ENCODE assay signal across 8 cellular contexts in genomic region chr1:32400876-32401631, GRCh38. TPM values are rescaled to one million over a fixed set of nuclear protein-coding genes. Genes with fewer than 3 reads are reported as not detected.
DNase-seq lines count a peak whose midpoint lies in the region; ATAC-seq, FAIRE-seq and TF ChIP-seq lines count a peak whose summit lies in the region.

No MANE protein-coding gene starts in this region.

- TF ChIP-seq EP300 in HepG2 (IDR thresholded peaks at IDR 0.05; ENCODE audit: low read depth in 2 of 2, low read length in 2 of 2) (no peak), HepG2 (CRISPR knock-in tag; IDR thresholded peaks at IDR 0.05; ENCODE audit: borderline replicate concordance) (no peak)

- CTCF ChIA-PET in HepG2 (lab: Yijun Ruan, JAX; ENCODE audit: low intra/inter-chr PET ratio, low total read pairs) = interaction anchor here (0.9 to 3.0 kb wide), 4 partner anchors 11 to 185 kb away, joined by 3 to 39 read pairs (median 5); no protein-coding TSS in a partner anchor

- WGBS in HepG2 (ENCODE audit: low lambda C conversion rate) = 19% methylated on average over 9 of the region's 13 CpGs

- no TSS peak for BruUV-seq in HepG2 (replicated peaks; lab: Mats Ljungman, UMichigan)

- peaks cover 2% of the 10 kb centered on the region for H3K4me1 Mint-ChIP-seq in activated CD4-positive, alpha-beta T cell treated with anti-CD3 and anti-CD28 coated beads, Interleukin-2, amount 10 ng/mL, durations not matched to agents 24 days and 14 days

- H3K4me1 ChIP-seq in ACC112 (ENCODE audit: control insufficient read depth, insufficient read depth, low read length, unreplicated experiment) = no peaks in the 10 kb centered on the region
- H3K4me1 ChIP-seq in HepG2 (ENCODE audit: insufficient read depth, low read length) = peaks cover 13% of the 10 kb centered on the region

- H3K27me3 Mint-ChIP-seq in activated CD4-positive, alpha-beta T cell treated with anti-CD3 and anti-CD28 coated beads, Interleukin-2, amount 10 ng/mL, durations not matched to agents 24 days and 14 days = peaks cover 6% of the 10 kb centered on the region

- no peaks in the 10 kb centered on the region for H3K36me3 Mint-ChIP-seq in activated CD4-positive, alpha-beta T cell treated with anti-CD3 and anti-CD28 coated beads, Interleukin-2, amount 10 ng/mL, durations not matched to agents 24 days and 14 days (ENCODE audit: low read depth)

- TF ChIP-seq POLR2A in HepG2 (IDR thresholded peaks at IDR 0.05; ENCODE audit: insufficient read depth in 1 of 2, low read depth in 2 of 2, low read length in 2 of 2) = no peak

- H4K20me1 ChIP-seq in HepG2 (ENCODE audit: insufficient read depth, low read length) = no peaks in the 10 kb centered on the region

- peak; percentile 89 for TF ChIP-seq CTCF in HepG2 (CRISPR knock-in tag; IDR thresholded peaks at IDR 0.05)

- no peak overlapping the region for H3K4me3 Mint-ChIP-seq in activated CD4-positive, alpha-beta T cell treated with anti-CD3 and anti-CD28 coated beads, Interleukin-2, amount 10 ng/mL, durations not matched to agents 24 days and 14 days

- H3K36me3 ChIP-seq in ACC112 (ENCODE audit: insufficient read depth, low read length) = no peaks in the 10 kb centered on the region
- no peaks in the 10 kb centered on the region for H3K36me3 ChIP-seq in HepG2 (replicated peaks in 1 of 2; ENCODE audit: control insufficient read depth in 1 of 2, insufficient read depth in 2 of 2, low read length in 2 of 2)

- no peak overlapping the region for H3K4me3 ChIP-seq in ACC112 (ENCODE audit: low read depth, low read length)
- H3K4me3 ChIP-seq in HepG2 (replicated peaks in 1 of 3; ENCODE audit: insufficient read depth in 1 of 3, low read depth in 2 of 3, low read length in 3 of 3) = peak overlapping the region; percentile 22 to 62 (median 46); a peak in 4 of 6 replicates

- no peak overlapping the region for H3K27ac Mint-ChIP-seq in activated CD4-positive, alpha-beta T cell treated with anti-CD3 and anti-CD28 coated beads, Interleukin-2, amount 10 ng/mL, durations not matched to agents 24 days and 14 days

- H3K9me3 Mint-ChIP-seq in activated CD4-positive, alpha-beta T cell treated with anti-CD3 and anti-CD28 coated beads, Interleukin-2, amount 10 ng/mL, durations not matched to agents 24 days and 14 days = no peaks in the 10 kb centered on the region

- intact Hi-C loops in activated CD4-positive, alpha-beta T cell treated with anti-CD3 and anti-CD28 coated beads, Interleukin-2, amount 10 ng/mL, durations not matched to agents 24 days and 14 days (cut with micrococcal nuclease) = loop anchor here (1.0 kb wide), 1 partner anchor 13 kb away; no protein-coding TSS in a partner anchor
- intact Hi-C loops in HepG2 (cut with micrococcal nuclease; ENCODE audit: unreplicated experiment) = loop anchor here (1.0 to 5.0 kb wide), 2 partner anchors 13 to 46 kb away; no protein-coding TSS in a partner anchor

- in situ Hi-C loops in HepG2 (cut with HindIII; ENCODE audit: extremely low pct_ligation_motif_present, low pct_unique_long_range_greater_than_20kb) = no loop called here

- FAIRE-seq in GM19239 (lab: Jason Lieb, UNC) (peak; percentile 80), HepG2 (lab: Jason Lieb, UNC) (peak; percentile 76)

- DNase-seq in GM19239 (ENCODE audit: insufficient read length, low spot score) (peak; percentile 50), NCI-H226 (peak; percentile 96), dermis blood vessel endothelial cell (peak; percentile 84), HepG2 (ENCODE audit: low spot score) (peak; percentile 66)
- DNase-seq in activated CD4-positive, alpha-beta T cell treated with anti-CD3 and anti-CD28 coated beads, Interleukin-2, amount 10 ng/mL, durations not matched to agents 24 days and 14 days = peak; percentile 85
- DNase-seq in stimulated activated CD4-positive, alpha-beta T cell treated with anti-CD3 and anti-CD28 coated beads, Interleukin-2, amount 100 ng/mL, for 24 hours = peak; percentile 69 to 72

- H3K4me2 ChIP-seq in HepG2 (ENCODE audit: low read depth, low read length) = peak overlapping the region; percentile 82

- POLR2A ChIA-PET in HepG2 (lab: Yijun Ruan, JAX) = interaction anchor here (0.6 to 2.3 kb wide), 3 partner anchors 26 to 237 kb away, joined by 3 to 8 read pairs (median 4); partner anchors contain the start of gene MARCKSL1

- H3K27ac ChIP-seq in ACC112 (ENCODE audit: low read depth, low read length) (no peak overlapping the region), HepG2 (ENCODE audit: extremely low read length, insufficient read depth, low read length) (no peak overlapping the region)

- peak; percentile 97 for ATAC-seq in HepG2
- no peak for ATAC-seq in GM18907 (IDR thresholded peaks at IDR 0.05; ENCODE audit: unreplicated experiment)

- no peaks in the 10 kb centered on the region for H3K9me3 ChIP-seq in HepG2 (ENCODE audit: low read length)

- peak; percentile 85 for TF ChIP-seq RAD21 in HepG2 (CRISPR knock-in tag; IDR thresholded peaks at IDR 0.05)

- H3K79me2 ChIP-seq in ACC112 (ENCODE audit: control insufficient read depth, insufficient read depth, low read length, unreplicated experiment) = no peaks in the 10 kb centered on the region
- H3K79me2 ChIP-seq in HepG2 (ENCODE audit: insufficient read depth, low read length) = no peaks in the 10 kb centered on the region

- H2AFZ ChIP-seq in ACC112 (ENCODE audit: low read length, unreplicated experiment) (peak overlapping the region; percentile 30), HepG2 (ENCODE audit: low read length) (peak overlapping the region; percentile 79)

- H3K9ac ChIP-seq in HepG2 (ENCODE audit: insufficient read depth, low read depth, low read length) = peak overlapping the region; percentile 35; the same call in 1 of the 2 replicates

- H3K27me3 ChIP-seq in ACC112 (ENCODE audit: insufficient read depth, low read length) (no peaks in the 10 kb centered on the region), HepG2 (ENCODE audit: control insufficient read depth in 1 of 2, insufficient read depth in 2 of 2, low read length in 2 of 2) (0 out of 5 replicates have a peak, but pooled peaks cover 0 to 2% of the 10 kb centered on the region in 2 experiments)

RNA-seq across cellular contexts. Expression of gene BSDC1, which starts 6.8 kb away (rescaled TPM):
- 44.8 and 49.5 TPM in 2 replicates for total RNA-seq in activated CD4-positive, alpha-beta T cell treated with anti-CD3 and anti-CD28 coated beads, Interleukin-2, amount 10 ng/mL, durations not matched to agents 24 days and 14 days
- 61.5 and 75.7 TPM in 2 replicates for total RNA-seq in dermis blood vessel endothelial cell
- 33.2 and 40.3 TPM in 2 replicates for total RNA-seq in HepG2 (2016; rRNA removed; fragmentation: Illumina TruSeq; extraction: Trizol)
- total RNA-seq in HepG2 (2016; cell fraction: cytosol; rRNA removed; fragmentation: Illumina TruSeq; extraction: Trizol; ENCODE audit: low read depth) = 10.7 and 10.9 TPM in 2 replicates
- 35.8 and 41.1 TPM in 2 replicates for total RNA-seq in HepG2 (2016; cell fraction: insoluble cytoplasmic fraction; rRNA removed; fragmentation: Illumina TruSeq; extraction: Trizol)
- 15.7 and 16.3 TPM in 2 replicates for total RNA-seq in HepG2 (2016; cell fraction: membrane; rRNA removed; fragmentation: Illumina TruSeq; extraction: Trizol)
- total RNA-seq in HepG2 (2016; cell fraction: nucleus; rRNA removed; fragmentation: Illumina TruSeq; extraction: Trizol) = 35.4 and 45.5 TPM in 2 replicates
- polyA plus RNA-seq in HepG2 (2011; rRNA removed) = 64.2 and 81.8 TPM in 2 replicates
- 39.7 and 41.1 TPM in 2 replicates for polyA plus RNA-seq in HepG2 (2011; cell fraction: cytosol; rRNA removed)
- 145 and 160 TPM in 2 replicates for polyA plus RNA-seq in HepG2 (2011; cell fraction: nucleus; rRNA removed)
- 41.1 and 50.3 TPM in 2 replicates for polyA plus RNA-seq in HepG2 (2012)
- 2.1 and 2.8 TPM in 2 replicates for polyA plus RNA-seq in HepG2 (2016; cell fraction: cytosol; fragmentation: Illumina TruSeq; extraction: Trizol; ENCODE audit: low read depth)
- 28.1 and 29.2 TPM in 2 replicates for polyA plus RNA-seq in HepG2 (2016; cell fraction: insoluble cytoplasmic fraction; fragmentation: Illumina TruSeq; extraction: Trizol; ENCODE audit: low read depth)
- polyA plus RNA-seq in HepG2 (2016; cell fraction: membrane; fragmentation: Illumina TruSeq; extraction: Trizol; ENCODE audit: low read depth) = 5.8 and 6.2 TPM in 2 replicates
- polyA plus RNA-seq in HepG2 (2016; cell fraction: nucleus; fragmentation: Illumina TruSeq; extraction: Trizol; ENCODE audit: insufficient read depth, low read depth) = 54.5 and 62.2 TPM in 2 replicates
- polyA minus RNA-seq in HepG2 (2011; rRNA and poly(A)+ RNA removed; ENCODE audit: low replicate concordance) = 42.3 and 46.5 TPM in 2 replicates
- 22.8 and 24.4 TPM in 2 replicates for polyA minus RNA-seq in HepG2 (2011; cell fraction: cytosol; rRNA and poly(A)+ RNA removed)
- 68.5 and 83.3 TPM in 2 replicates for polyA minus RNA-seq in HepG2 (2011; cell fraction: nucleus; rRNA and poly(A)+ RNA removed)

RNA-seq across cellular contexts. Expression of gene TSSK3, which starts 38.7 kb away (rescaled TPM):
- total RNA-seq in activated CD4-positive, alpha-beta T cell treated with anti-CD3 and anti-CD28 coated beads, Interleukin-2, amount 10 ng/mL, durations not matched to agents 24 days and 14 days = 1.0 and 2.3 TPM in 2 replicates
- total RNA-seq in dermis blood vessel endothelial cell (0.14 TPM in 1 of 2 replicates, not detected in the other), HepG2 (2016; rRNA removed; fragmentation: Illumina TruSeq; extraction: Trizol) (0.62 and 1.0 TPM in 2 replicates)
- not detected in 2 replicates for total RNA-seq in HepG2 (2016; cell fraction: cytosol; rRNA removed; fragmentation: Illumina TruSeq; extraction: Trizol; ENCODE audit: low read depth)
- 2.0 TPM in 1 of 2 replicates, not detected in the other for total RNA-seq in HepG2 (2016; cell fraction: insoluble cytoplasmic fraction; rRNA removed; fragmentation: Illumina TruSeq; extraction: Trizol)
- 0.53 TPM in 1 of 2 replicates, not detected in the other for total RNA-seq in HepG2 (2016; cell fraction: membrane; rRNA removed; fragmentation: Illumina TruSeq; extraction: Trizol)
- total RNA-seq in HepG2 (2016; cell fraction: nucleus; rRNA removed; fragmentation: Illumina TruSeq; extraction: Trizol) = 0.85 and 3.2 TPM in 2 replicates
- 1.1 and 2.0 TPM in 2 replicates for polyA plus RNA-seq in HepG2 (2011; rRNA removed)
- 0.31 and 0.35 TPM in 2 replicates for polyA plus RNA-seq in HepG2 (2011; cell fraction: cytosol; rRNA removed)
- 5.2 and 6.5 TPM in 2 replicates for polyA plus RNA-seq in HepG2 (2011; cell fraction: nucleus; rRNA removed)
- polyA plus RNA-seq in HepG2 (2012) = 5.4 and 6.5 TPM in 2 replicates
- not detected in 2 replicates for polyA plus RNA-seq in HepG2 (2016; cell fraction: cytosol; fragmentation: Illumina TruSeq; extraction: Trizol; ENCODE audit: low read depth)
- polyA plus RNA-seq in HepG2 (2016; cell fraction: insoluble cytoplasmic fraction; fragmentation: Illumina TruSeq; extraction: Trizol; ENCODE audit: low read depth) = 0.23 TPM in 1 of 2 replicates, not detected in the other
- polyA plus RNA-seq in HepG2 (2016; cell fraction: membrane; fragmentation: Illumina TruSeq; extraction: Trizol; ENCODE audit: low read depth) = 0.43 TPM in 1 of 2 replicates, not detected in the other
- polyA plus RNA-seq in HepG2 (2016; cell fraction: nucleus; fragmentation: Illumina TruSeq; extraction: Trizol; ENCODE audit: insufficient read depth, low read depth) = 3.9 TPM in 2 replicates
- 1.1 and 2.7 TPM in 2 replicates for polyA minus RNA-seq in HepG2 (2011; rRNA and poly(A)+ RNA removed; ENCODE audit: low replicate concordance)
- not detected in 2 replicates for polyA minus RNA-seq in HepG2 (2011; cell fraction: cytosol; rRNA and poly(A)+ RNA removed)
- 2.3 and 3.6 TPM in 2 replicates for polyA minus RNA-seq in HepG2 (2011; cell fraction: nucleus; rRNA and poly(A)+ RNA removed)

RNA-seq across cellular contexts. Expression of gene FAM229A, which starts 38.8 kb away (rescaled TPM):
- total RNA-seq in activated CD4-positive, alpha-beta T cell treated with anti-CD3 and anti-CD28 coated beads, Interleukin-2, amount 10 ng/mL, durations not matched to agents 24 days and 14 days = 4.2 and 4.4 TPM in 2 replicates
- total RNA-seq in dermis blood vessel endothelial cell = 0.88 and 2.0 TPM in 2 replicates
- total RNA-seq in HepG2 (2016; rRNA removed; fragmentation: Illumina TruSeq; extraction: Trizol) = 0.31 and 3.2 TPM in 2 replicates
- total RNA-seq in HepG2 (2016; cell fraction: cytosol; rRNA removed; fragmentation: Illumina TruSeq; extraction: Trizol; ENCODE audit: low read depth) = 0.71 TPM in 1 of 2 replicates, not detected in the other
- 0.46 and 3.1 TPM in 2 replicates for total RNA-seq in HepG2 (2016; cell fraction: insoluble cytoplasmic fraction; rRNA removed; fragmentation: Illumina TruSeq; extraction: Trizol)
- 0.12 and 0.65 TPM in 2 replicates for total RNA-seq in HepG2 (2016; cell fraction: membrane; rRNA removed; fragmentation: Illumina TruSeq; extraction: Trizol)
- total RNA-seq in HepG2 (2016; cell fraction: nucleus; rRNA removed; fragmentation: Illumina TruSeq; extraction: Trizol) = 3.2 and 5.0 TPM in 2 replicates
- 17.6 and 21.8 TPM in 2 replicates for polyA plus RNA-seq in HepG2 (2011; rRNA removed)
- 2.4 and 5.1 TPM in 2 replicates for polyA plus RNA-seq in HepG2 (2011; cell fraction: cytosol; rRNA removed)
- 142 and 179 TPM in 2 replicates for polyA plus RNA-seq in HepG2 (2011; cell fraction: nucleus; rRNA removed)
- 7.7 and 16.0 TPM in 2 replicates for polyA plus RNA-seq in HepG2 (2012)
- polyA plus RNA-seq in HepG2 (2016; cell fraction: cytosol; fragmentation: Illumina TruSeq; extraction: Trizol; ENCODE audit: low read depth) = 0.22 and 0.24 TPM in 2 replicates
- 0.81 and 0.98 TPM in 2 replicates for polyA plus RNA-seq in HepG2 (2016; cell fraction: insoluble cytoplasmic fraction; fragmentation: Illumina TruSeq; extraction: Trizol; ENCODE audit: low read depth)
- polyA plus RNA-seq in HepG2 (2016; cell fraction: membrane; fragmentation: Illumina TruSeq; extraction: Trizol; ENCODE audit: low read depth) = 0.13 and 0.55 TPM in 2 replicates
- 26.3 and 28.4 TPM in 2 replicates for polyA plus RNA-seq in HepG2 (2016; cell fraction: nucleus; fragmentation: Illumina TruSeq; extraction: Trizol; ENCODE audit: insufficient read depth, low read depth)
- 6.1 and 8.3 TPM in 2 replicates for polyA minus RNA-seq in HepG2 (2011; rRNA and poly(A)+ RNA removed; ENCODE audit: low replicate concordance)
- polyA minus RNA-seq in HepG2 (2011; cell fraction: cytosol; rRNA and poly(A)+ RNA removed) = 1.3 and 1.8 TPM in 2 replicates
- polyA minus RNA-seq in HepG2 (2011; cell fraction: nucleus; rRNA and poly(A)+ RNA removed) = 16.6 and 17.9 TPM in 2 replicates
